17 cellular contexts compared by ENCODE assay signal in the genomic region with DNA sequence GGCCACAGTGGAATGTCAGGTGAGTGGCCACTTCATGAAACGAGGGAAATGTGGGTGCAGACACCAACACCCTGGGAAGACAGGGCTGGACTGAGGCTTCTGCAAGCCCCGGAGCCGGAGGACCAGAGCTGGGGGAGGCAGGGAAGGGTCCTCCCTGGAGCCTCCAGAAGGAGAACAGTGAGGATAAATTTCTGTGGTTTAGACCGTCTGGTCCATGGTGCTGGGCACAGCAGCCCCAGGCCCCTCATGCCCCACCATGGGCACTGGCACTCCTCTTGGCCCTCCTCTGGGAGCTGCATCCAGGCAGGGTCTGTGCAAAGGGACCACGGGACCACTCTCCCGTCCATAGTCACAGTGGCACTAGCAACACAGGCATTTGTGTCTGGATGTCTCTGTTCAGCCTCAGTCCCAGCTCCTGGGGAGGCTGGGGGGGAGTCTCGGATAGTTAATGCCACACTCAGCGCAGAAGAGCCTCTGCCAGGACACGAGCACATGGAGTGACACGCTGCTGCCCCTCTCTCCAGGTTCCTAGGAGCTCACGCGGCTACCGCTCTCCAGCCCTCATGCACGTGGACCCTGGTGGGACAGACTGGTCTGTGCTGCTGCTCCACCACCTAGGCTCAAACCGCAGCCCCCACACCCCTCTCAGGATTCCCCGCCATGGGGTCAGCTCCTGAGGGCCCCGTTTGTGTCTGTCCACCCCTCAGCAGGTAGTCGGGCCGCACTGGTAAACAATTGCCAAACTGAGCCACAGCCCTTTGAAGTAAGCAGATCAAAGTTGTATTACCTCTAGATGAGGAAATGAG.
"Had no signal": no experiment of that assay in that cellular context is flagged by ENCODE, and none has a peak within 500 bp of the region (broad histone marks: within the 10 kb centered on the region; RNA-seq: fewer than 3 reads in every experiment).

No MANE protein-coding gene starts in this region.

- H3K4me1 Mint-ChIP-seq: immature natural killer cell, nephron had no signal

- H3K4me3 ChIP-seq: cardiac muscle cell, mucosa of descending colon, psoas muscle, right lobe of liver, stomach, thoracic aorta had no signal

- H3K36me3 ChIP-seq: brain microvascular endothelial cell, cardiac muscle cell, right lobe of liver, stomach, thoracic aorta had no signal

- ATAC-seq: foreskin keratinocyte, mucosa of descending colon, psoas muscle had no signal

- H3K27me3 ChIP-seq: brain microvascular endothelial cell, cardiac muscle cell, foreskin keratinocyte, right lobe of liver had no signal

- H3K27ac Mint-ChIP-seq: dendritic cell treated with granulocyte-macrophage colony-stimulating factor and Interleukin-4, amounts not matched to agents 40 ng/mL and 50 ng/mL, for 4 days; immature natural killer cell; nephron; type B pancreatic cell had no signal

- H3K4me1 ChIP-seq: foreskin keratinocyte, parathyroid adenoma, psoas muscle, right lobe of liver, stomach had no signal

- H3K9me3 Mint-ChIP-seq: dendritic cell treated with granulocyte-macrophage colony-stimulating factor and Interleukin-4, amounts not matched to agents 40 ng/mL and 50 ng/mL, for 4 days; immature natural killer cell; nephron; type B pancreatic cell had no signal

- H3K4me3 Mint-ChIP-seq: dendritic cell treated with granulocyte-macrophage colony-stimulating factor and Interleukin-4, amounts not matched to agents 40 ng/mL and 50 ng/mL, for 4 days; immature natural killer cell; nephron; type B pancreatic cell had no signal

- H3K9me3 ChIP-seq: mucosa of descending colon, psoas muscle, right lobe of liver, stomach, thoracic aorta had no signal

- H3K36me3 Mint-ChIP-seq: immature natural killer cell, type B pancreatic cell had no signal

- H3K27ac ChIP-seq: brain microvascular endothelial cell, cardiac muscle cell, foreskin keratinocyte, parathyroid adenoma, psoas muscle, right lobe of liver, stomach, thoracic aorta had no signal

- DNase-seq: brain microvascular endothelial cell, erythroblast, foreskin keratinocyte, immature natural killer cell, mammary epithelial cell, mucosa of descending colon, retina, right lobe of liver, substantia nigra had no signal
